Comparison of ENCODE assay signal across 25 cellular contexts in genomic region chr18:39453356-39453755, GRCh38.
DNase-seq lines count a peak whose midpoint lies in the region; ATAC-seq and TF ChIP-seq lines count a peak whose summit lies in the region.
"Had no signal": no experiment of that assay in that cellular context is flagged by ENCODE, and none has a peak within 500 bp of the region (broad histone marks: within the 10 kb centered on the region; RNA-seq: fewer than 3 reads in every experiment).

No MANE protein-coding gene starts in this region.

- DNase-seq in NCI-H2029 treated with DMSO at 0.1 percent for 48 hours (lab: John Stamatoyannopoulos, UW) (peak; percentile 56), NCI-H2029 (lab: John Stamatoyannopoulos, UW) (no peak), coronary artery (ENCODE audit: low spot score) (no peak), mesenchymal stem cell (peak; percentile 8), stomach (no peak), H4 (ENCODE audit: low spot score) (no peak)
- no peak for DNase-seq in stimulated activated CD4-positive, alpha-beta T cell treated with anti-CD3 and anti-CD28 coated beads, Interleukin-4, amount 100 ng/mL, for 1 hour
- no peak for DNase-seq in activated CD8-positive, alpha-beta T cell treated with anti-CD3 and anti-CD28 coated beads for 36 hours
- DNase-seq: activated CD4-positive, alpha-beta memory T cell treated with anti-CD3 and anti-CD28 coated beads, Interleukin-2, amount 10 ng/mL, durations not matched to agents 7 days and 5 days; activated T-cell treated with anti-CD3 and anti-CD28 coated beads, Interleukin-2, amount 50 U/mL, for 24 hours; cortex of kidney; GOT3; KBM-7; naive thymus-derived CD4-positive, alpha-beta T cell; NCI-H1105; NCI-H2171 treated with DMSO at 0.1 percent for 48 hours; SJCRH30; stimulated activated CD4-positive, alpha-beta T cell treated with anti-CD3 and anti-CD28 coated beads, Interleukin-12 subunit alpha, Interleukin-12 subunit beta, amount 100 ng/mL, for 4 hours; T-helper 17 cell had no signal

- no peaks in the 10 kb centered on the region for H3K27me3 Mint-ChIP-seq in activated CD8-positive, alpha-beta T cell treated with anti-CD3 and anti-CD28 coated beads for 36 hours
- H3K27me3 Mint-ChIP-seq: activated CD4-positive, alpha-beta memory T cell treated with anti-CD3 and anti-CD28 coated beads, Interleukin-2, amount 10 ng/mL, durations not matched to agents 7 days and 5 days; activated naive CD4-positive, alpha-beta T cell treated with anti-CD3 and anti-CD28 coated beads, Interleukin-2, amount 50 U/mL, for 24 hours; activated T-cell treated with anti-CD3 and anti-CD28 coated beads, Interleukin-2, amount 50 U/mL, for 24 hours; naive thymus-derived CD4-positive, alpha-beta T cell; T-helper 17 cell had no signal

- H3K4ac ChIP-seq in mesenchymal stem cell (ENCODE audit: low read depth in 1 of 2, low read length in 2 of 2), result no peak overlapping the region

- H2AFZ ChIP-seq in mesenchymal stem cell (ENCODE audit: low read depth, low read length), result no peak overlapping the region
- H2AFZ ChIP-seq: PC-9 had no signal

- no peaks in the 10 kb centered on the region for H3K27me3 ChIP-seq in mesenchymal stem cell (ENCODE audit: control insufficient read depth in 1 of 2, insufficient read depth in 1 of 2, low read length in 2 of 2)
- no peaks in the 10 kb centered on the region for H3K27me3 ChIP-seq in stomach
- H3K27me3 ChIP-seq: body of pancreas, SJCRH30 had no signal

- H3K36me3 Mint-ChIP-seq in activated CD8-positive, alpha-beta T cell treated with anti-CD3 and anti-CD28 coated beads for 36 hours (ENCODE audit: low read depth), result no peaks in the 10 kb centered on the region
- H3K36me3 Mint-ChIP-seq: activated naive CD4-positive, alpha-beta T cell treated with anti-CD3 and anti-CD28 coated beads, Interleukin-2, amount 50 U/mL, for 24 hours; naive thymus-derived CD4-positive, alpha-beta T cell had no signal

- TF ChIP-seq CTCF in coronary artery (IDR thresholded peaks at IDR 0.05), result no peak
- no peak for TF ChIP-seq CTCF in stomach (IDR thresholded peaks at IDR 0.05)
- TF ChIP-seq CTCF in activated CD8-positive, alpha-beta T cell treated with anti-CD3 and anti-CD28 coated beads for 36 hours (IDR thresholded peaks at IDR 0.05), result no peak

- H3K36me3 ChIP-seq in mesenchymal stem cell (ENCODE audit: control insufficient read depth in 1 of 2, insufficient read depth in 2 of 2, low read depth in 1 of 2, low read length in 2 of 2) (no peaks in the 10 kb centered on the region), stomach (no peaks in the 10 kb centered on the region)
- H3K36me3 ChIP-seq: SJCRH30, thoracic aorta had no signal

- H3K23ac ChIP-seq in mesenchymal stem cell (ENCODE audit: low read length in 2 of 2), result no peak overlapping the region

- H3K79me1 ChIP-seq in mesenchymal stem cell (replicated peaks; ENCODE audit: low read length, poor library complexity, severe bottlenecking), result no peaks in the 10 kb centered on the region

- ATAC-seq in activated CD8-positive, alpha-beta T cell treated with anti-CD3 and anti-CD28 coated beads for 36 hours, result no peak
- ATAC-seq: naive thymus-derived CD4-positive, alpha-beta T cell; T-helper 17 cell had no signal

- peak overlapping the region; percentile 73 for H3K9ac ChIP-seq in mesenchymal stem cell (ENCODE audit: low read length)

- no peak overlapping the region for H2AK5ac ChIP-seq in mesenchymal stem cell (ENCODE audit: low read length, severe bottlenecking)

- H3K9me3 ChIP-seq in mesenchymal stem cell (ENCODE audit: control insufficient read depth, low read length) (no peaks in the 10 kb centered on the region), stomach (no peaks in the 10 kb centered on the region)
- H3K9me3 ChIP-seq: body of pancreas, SJCRH30, thoracic aorta had no signal

- TF ChIP-seq POLR2A in stomach (IDR thresholded peaks at IDR 0.05), result no peak

- H4K91ac ChIP-seq in mesenchymal stem cell (ENCODE audit: low read length), result no peak overlapping the region

- no peak overlapping the region for H3K27ac Mint-ChIP-seq in activated CD8-positive, alpha-beta T cell treated with anti-CD3 and anti-CD28 coated beads for 36 hours
- H3K27ac Mint-ChIP-seq: activated CD4-positive, alpha-beta memory T cell treated with anti-CD3 and anti-CD28 coated beads, Interleukin-2, amount 10 ng/mL, durations not matched to agents 7 days and 5 days; activated naive CD4-positive, alpha-beta T cell treated with anti-CD3 and anti-CD28 coated beads, Interleukin-2, amount 50 U/mL, for 24 hours; activated T-cell treated with anti-CD3 and anti-CD28 coated beads, Interleukin-2, amount 50 U/mL, for 24 hours; T-helper 17 cell had no signal

- CTCF ChIA-PET in activated CD8-positive, alpha-beta T cell treated with anti-CD3 and anti-CD28 coated beads for 36 hours (lab: Charles Lee), result no interaction called here

- peaks cover 3% of the 10 kb centered on the region for H3K9me3 Mint-ChIP-seq in activated CD8-positive, alpha-beta T cell treated with anti-CD3 and anti-CD28 coated beads for 36 hours
- H3K9me3 Mint-ChIP-seq: activated naive CD4-positive, alpha-beta T cell treated with anti-CD3 and anti-CD28 coated beads, Interleukin-2, amount 50 U/mL, for 24 hours had no signal

- no peak overlapping the region for H2BK15ac ChIP-seq in mesenchymal stem cell (ENCODE audit: low read depth, poor library complexity, severe bottlenecking)

- H3K4me1 ChIP-seq in mesenchymal stem cell (ENCODE audit: control insufficient read depth, insufficient read depth, low read depth, low read length) (no peaks in the 10 kb centered on the region), stomach (peaks cover 0 to 24% (median 9%) of the 10 kb centered on the region in 4 donors)
- H3K4me1 ChIP-seq: SJCRH30 had no signal

- no peak overlapping the region for H4K8ac ChIP-seq in mesenchymal stem cell (ENCODE audit: low read length)

- no peak overlapping the region for H2BK5ac ChIP-seq in mesenchymal stem cell (ENCODE audit: low read depth, low read length, poor library complexity, severe bottlenecking)

- H2BK12ac ChIP-seq in mesenchymal stem cell (ENCODE audit: low read length in 2 of 2), result no peak overlapping the region

- H3K4me3 Mint-ChIP-seq in activated CD8-positive, alpha-beta T cell treated with anti-CD3 and anti-CD28 coated beads for 36 hours, result no peak overlapping the region
- H3K4me3 Mint-ChIP-seq: activated CD4-positive, alpha-beta memory T cell treated with anti-CD3 and anti-CD28 coated beads, Interleukin-2, amount 10 ng/mL, durations not matched to agents 7 days and 5 days; activated naive CD4-positive, alpha-beta T cell treated with anti-CD3 and anti-CD28 coated beads, Interleukin-2, amount 50 U/mL, for 24 hours; activated T-cell treated with anti-CD3 and anti-CD28 coated beads, Interleukin-2, amount 50 U/mL, for 24 hours; T-helper 17 cell had no signal

- no peak for TF ChIP-seq EP300 in stomach (IDR thresholded peaks at IDR 0.05)

- WGBS in mesenchymal stem cell, result 93% methylated on average over 2 of the region's 2 CpGs
- WGBS in stomach, 5 donors, result 43 to 81% (median 76%) methylated on average over 2 of the region's 2 CpGs

- H2BK120ac ChIP-seq in mesenchymal stem cell (ENCODE audit: low read depth, low read length), result no peak overlapping the region

- no peak overlapping the region for H3K18ac ChIP-seq in mesenchymal stem cell (ENCODE audit: low read depth in 1 of 2, low read length in 2 of 2)

- no peak overlapping the region for H3K4me2 ChIP-seq in mesenchymal stem cell (ENCODE audit: low read length, poor library complexity, severe bottlenecking)

- H3K4me3 ChIP-seq in coronary artery (peak overlapping the region; percentile 54), mesenchymal stem cell (ENCODE audit: insufficient read depth in 1 of 2, low read depth in 1 of 2, low read length in 2 of 2) (peak overlapping the region in 1 of 2 experiments; percentile 69), stomach (no peak overlapping the region)
- H3K4me3 ChIP-seq: body of pancreas, PC-9, SJCRH30 had no signal

- no peaks in the 10 kb centered on the region for H3K4me1 Mint-ChIP-seq in activated CD8-positive, alpha-beta T cell treated with anti-CD3 and anti-CD28 coated beads for 36 hours (ENCODE audit: low read depth)
- H3K4me1 Mint-ChIP-seq: activated CD4-positive, alpha-beta memory T cell treated with anti-CD3 and anti-CD28 coated beads, Interleukin-2, amount 10 ng/mL, durations not matched to agents 7 days and 5 days; activated naive CD4-positive, alpha-beta T cell treated with anti-CD3 and anti-CD28 coated beads, Interleukin-2, amount 50 U/mL, for 24 hours; T-helper 17 cell had no signal

- H3K27ac ChIP-seq in coronary artery, result no peak overlapping the region
- H3K27ac ChIP-seq in mesenchymal stem cell (ENCODE audit: low read length, poor library complexity, severe bottlenecking), result no peak overlapping the region
- H3K27ac ChIP-seq in stomach, result peak overlapping the region in 3 of 5 donors; percentile 33 to 53 (median 35)
- H3K27ac ChIP-seq: 22Rv1, HL-60, PC-9, SJCRH30, thoracic aorta had no signal

- H3K14ac ChIP-seq in mesenchymal stem cell (ENCODE audit: low read length in 2 of 2), result no peak overlapping the region

- intact Hi-C loops in stomach (cut with DNase I; ENCODE audit: low total_unique reads), result no loop called here
- intact Hi-C loops in activated CD8-positive, alpha-beta T cell treated with anti-CD3 and anti-CD28 coated beads for 36 hours (cut with micrococcal nuclease), result no loop called here

- POLR2A ChIA-PET in activated CD8-positive, alpha-beta T cell treated with anti-CD3 and anti-CD28 coated beads for 36 hours (lab: Charles Lee), result no interaction called here

Comparison
In these comparisons a context has a peak if more than half of its experiments do, and no peak if none do; other contexts are left out.
1. DNase-seq: peak in NCI-H2029 treated with DMSO at 0.1 percent for 48 hours (single experiment) and mesenchymal stem cell (single experiment); none in NCI-H2029 (single experiment), coronary artery (single experiment), stomach (single experiment), H4 (single experiment), stimulated activated CD4-positive, alpha-beta T cell treated with anti-CD3 and anti-CD28 coated beads, Interleukin-4, amount 100 ng/mL, for 1 hour (single experiment) and activated CD8-positive, alpha-beta T cell treated with anti-CD3 and anti-CD28 coated beads for 36 hours (single experiment).
2. H3K27ac ChIP-seq: peak in stomach (3 of 5); none in coronary artery (0 of 2) and mesenchymal stem cell (single experiment).